22 cellular contexts compared by ENCODE assay signal in the genomic region with DNA sequence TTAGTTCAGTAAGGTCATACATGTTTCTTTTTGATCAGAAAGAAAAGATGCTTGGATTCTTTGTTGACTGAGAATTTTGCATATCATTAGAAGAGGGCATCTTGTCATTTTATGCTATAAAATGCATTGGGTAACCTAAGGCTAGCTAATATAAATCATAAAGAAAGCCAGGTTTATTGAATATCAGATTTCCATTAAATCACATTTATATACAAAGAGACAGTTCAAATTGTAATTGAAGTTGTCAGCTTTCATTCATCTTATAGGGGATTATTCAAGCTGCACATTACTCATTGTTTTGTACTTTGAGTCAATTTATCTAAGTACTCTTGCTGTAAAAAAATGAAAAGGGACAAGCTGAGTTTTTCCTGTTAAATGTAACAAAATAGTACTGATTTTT.
"Had no signal": no experiment of that assay in that cellular context is flagged by ENCODE, and none has a peak within 500 bp of the region (broad histone marks: within the 10 kb centered on the region; RNA-seq: fewer than 3 reads in every experiment).

No MANE protein-coding gene starts in this region.

- DNase-seq: Kasumi-1, KG1, MG63, NCI-H1048, NCI-H1092 treated with DMSO at 0.1 percent for 48 hours, NCI-H1105 treated with DMSO at 0.1 percent for 48 hours, NCI-H1436, NCI-H146, NCI-H1694, NCI-H187, NCI-H1930, NCI-H2029 treated with DMSO at 0.1 percent for 48 hours, NCI-H2081 treated with DMSO at 0.1 percent for 48 hours, NCI-H226, NCI-H446 treated with DMSO at 0.1 percent for 48 hours, NCI-H510A, NCI-H774, PC-9, SHP77, SIG-M5, SJCRH30, T-cell had no signal
